ENCODE assay signal across 8 cellular contexts in genomic region chr17:1275962-1276736, GRCh38. TPM values are rescaled to one million over a fixed set of nuclear protein-coding genes. Genes with fewer than 3 reads are reported as not detected.
DNase-seq lines count a peak whose midpoint lies in the region; ATAC-seq and TF ChIP-seq lines count a peak whose summit lies in the region.

No MANE protein-coding gene starts in this region.

- peak; percentile 55 for ATAC-seq in omental fat pad (ENCODE audit: low FRiP score)

- TF ChIP-seq CTCF in omental fat pad (IDR thresholded peaks at IDR 0.05): peak in 1 of 3 donors; percentile 37

- DNase-seq in NCI-H1417 (lab: John Stamatoyannopoulos, UW) (peak; percentile 19 to 54 (median 24)), NCI-H1417 treated with DMSO at 0.1 percent for 48 hours (lab: John Stamatoyannopoulos, UW) (no peak), NOMO-1 treated with DMSO at 0.1 percent for 48 hours (lab: John Stamatoyannopoulos, UW; ENCODE audit: unreplicated experiment) (peak; percentile 52), activated T-cell treated with anti-CD3 and anti-CD28 coated beads for 4 hours (peak; percentile 66), fibroblast of gingiva (ENCODE audit: low read depth) (peak; percentile 24), omental fat pad (ENCODE audit: low spot score) (peak; percentile 70), ureter (ENCODE audit: low spot score) (peak; percentile 62), DMS153 (lab: John Stamatoyannopoulos, UW) (no peak)

RNA-seq across cellular contexts. Expression of gene TRARG1, which starts 3.3 kb away (rescaled TPM):
- total RNA-seq in omental fat pad (100 to 1,000 TPM in 2 of 4 donors, 10 to 100 TPM in 2; 46.8 to 282 (median 105) TPM), ureter (not detected)

RNA-seq across cellular contexts. Expression of gene BHLHA9, which starts 5.9 kb away (rescaled TPM):
- total RNA-seq in omental fat pad (not detected), ureter (not detected)

Comparison
In these comparisons a context has a peak if more than half of its experiments do, and no peak if none do; other contexts are left out.
1. DNase-seq: peak in NCI-H1417 (3 of 3), NOMO-1 treated with DMSO at 0.1 percent for 48 hours (single experiment), activated T-cell treated with anti-CD3 and anti-CD28 coated beads for 4 hours (single experiment), fibroblast of gingiva (single experiment), omental fat pad (single experiment) and ureter (single experiment); none in NCI-H1417 treated with DMSO at 0.1 percent for 48 hours (single experiment) and DMS153 (single experiment).
2. RNA of gene TRARG1, which starts 3.3 kb away (total RNA-seq): 46.8 to 282 TPM in omental fat pad; not detected in ureter (single experiment); every median in the first group is over 10 times any median in the second.